In genomic region chr15:59699810-59700431, GRCh38 we compare ENCODE assay signal across 22 cellular contexts. TPM values are rescaled to one million over a fixed set of nuclear protein-coding genes. Genes with fewer than 3 reads are reported as not detected.
DNase-seq lines count a peak whose midpoint lies in the region; ATAC-seq and TF ChIP-seq lines count a peak whose summit lies in the region.
"Had no signal": no experiment of that assay in that cellular context is flagged by ENCODE, and none has a peak within 500 bp of the region (broad histone marks: within the 10 kb centered on the region; RNA-seq: fewer than 3 reads in every experiment).

No MANE protein-coding gene starts in this region.

- H3K27ac Mint-ChIP-seq in Calu3 (ENCODE audit: unreplicated experiment): peak overlapping the region; percentile 64
- H3K27ac Mint-ChIP-seq: progenitor cell of endocrine pancreas, WTC11 had no signal

- no peaks in the 10 kb centered on the region for H3K27me3 Mint-ChIP-seq in Calu3 (ENCODE audit: unreplicated experiment)

- CTCF ChIA-PET in Calu3 (lab: Charles Lee): no interaction called here
- CTCF ChIA-PET in RWPE1 (lab: Yijun Ruan, JAX): interaction anchor here (0.6 to 1.7 kb wide), 3 partner anchors 9 to 788 kb away, joined by 3 to 4 read pairs (median 3); no protein-coding TSS in a partner anchor

- peaks cover 47% of the 10 kb centered on the region for H3K4me1 Mint-ChIP-seq in Calu3 (ENCODE audit: low read depth, unreplicated experiment)
- H3K4me1 Mint-ChIP-seq: neural crest cell, WTC11 had no signal

- H3K4me3 Mint-ChIP-seq in Calu3 (ENCODE audit: low read depth, unreplicated experiment): no peak overlapping the region
- H3K4me3 Mint-ChIP-seq: neural crest cell, WTC11 had no signal

- peaks cover 7% of the 10 kb centered on the region for H3K36me3 Mint-ChIP-seq in Calu3 (ENCODE audit: insufficient read depth, unreplicated experiment)
- H3K36me3 Mint-ChIP-seq: WTC11 had no signal

- H3K27ac ChIP-seq in RWPE1 (no peak overlapping the region), epithelial cell of prostate (peak overlapping the region; percentile 14)
- H3K27ac ChIP-seq: BLaER1 treated with 17β-estradiol and CSF1 and Interleukin-3, amounts not matched to agents 10 nM and 100 nM; brain microvascular endothelial cell; KMS-11 had no signal

- DNase-seq in Calu3: no peak
- DNase-seq in HPDE6-E6E7 (ENCODE audit: extremely low spot score): peak; percentile 46
- peak; percentile 77 for DNase-seq in RWPE1 (ENCODE audit: low spot score)
- DNase-seq in epithelial cell of prostate (ENCODE audit: low read depth, low spot score): no peak
- no peak for DNase-seq in NCI-H524 (lab: John Stamatoyannopoulos, UW)
- DNase-seq in NK-92 treated with Interleukin-12 subunit alpha and Interleukin-12 subunit beta, amount 100 ng/mL, for 24 hours (lab: John Stamatoyannopoulos, UW): no peak
- DNase-seq: activated CD4-positive, alpha-beta T cell treated with anti-CD3 and anti-CD28 coated beads, Interleukin-2, amount 50 U/mL, for 4 hours; activated gamma-delta T cell; brain microvascular endothelial cell; NCI-H1048; NCI-H187; NCI-H82; stimulated activated CD4-positive, alpha-beta T cell treated with anti-CD3 and anti-CD28 coated beads, Interleukin-1b, Interleukin-23, amount 100 ng/mL, for 48 hours; substantia nigra; T-helper 2 cell had no signal

- POLR2A ChIA-PET in RWPE1 (lab: Yijun Ruan, JAX; ENCODE audit: low non-redundant PET): no interaction called here

- intact Hi-C loops in Calu3 (cut with micrococcal nuclease; ENCODE audit: unreplicated experiment): loop anchor here (10.0 kb wide), 1 partner anchor 215 kb away; no protein-coding TSS in a partner anchor

- peaks cover 2% of the 10 kb centered on the region for H3K9me3 Mint-ChIP-seq in Calu3 (ENCODE audit: low read depth, unreplicated experiment)
- H3K9me3 Mint-ChIP-seq: neural crest cell, WTC11 had no signal

- no TSS peak for BruUV-seq in Calu3 (replicated peaks; lab: Mats Ljungman, UMichigan)

- ATAC-seq in HG02798 (IDR thresholded peaks at IDR 0.05; ENCODE audit: poor library complexity, unreplicated experiment) (no peak), HG02678 (IDR thresholded peaks at IDR 0.05; ENCODE audit: unreplicated experiment) (no peak)
- ATAC-seq: WTC11 had no signal

- TF ChIP-seq CTCF in Calu3 (IDR thresholded peaks at IDR 0.05; ENCODE audit: unreplicated experiment) (no peak), RWPE1 (conservative IDR thresholded peaks at IDR 0.05; ENCODE audit: low read depth) (no peak)

RNA-seq across cellular contexts. Expression of gene BNIP2, which starts 10.8 kb away (rescaled TPM):
- 83.6 and 96.3 TPM in 2 replicates for total RNA-seq in Calu3 (2022)

RNA-seq across cellular contexts. Expression of gene GTF2A2, which starts 42.6 kb away (rescaled TPM):
- 72.8 and 93.7 TPM in 2 replicates for total RNA-seq in Calu3 (2022)

Comparison
In these comparisons a context has a peak if more than half of its experiments do, and no peak if none do; other contexts are left out.
1. DNase-seq: peak in HPDE6-E6E7 (single experiment) and RWPE1 (single experiment); none in Calu3 (single experiment), epithelial cell of prostate (single experiment), NCI-H524 (0 of 2) and NK-92 treated with Interleukin-12 subunit alpha and Interleukin-12 subunit beta, amount 100 ng/mL, for 24 hours (single experiment).